Comparison of ENCODE assay signal across 9 cellular contexts in genomic region chr11:111766834-111767142, GRCh38. TPM values are rescaled to one million over a fixed set of nuclear protein-coding genes. Genes with fewer than 3 reads are reported as not detected.
DNase-seq lines count a peak whose midpoint lies in the region; ATAC-seq, FAIRE-seq and TF ChIP-seq lines count a peak whose summit lies in the region.
"Had no signal": no experiment of that assay in that cellular context is flagged by ENCODE, and none has a peak within 500 bp of the region (broad histone marks: within the 10 kb centered on the region; RNA-seq: fewer than 3 reads in every experiment).

No MANE protein-coding gene starts in this region.

- H3K27me3 ChIP-seq in bronchial epithelial cell (ENCODE audit: control insufficient read depth, insufficient read depth, low read length), result no peaks in the 10 kb centered on the region

- FAIRE-seq in bronchial epithelial cell (lab: Jason Lieb, UNC), result no peak
- FAIRE-seq: TTC549 had no signal

- peak; percentile 16 for ATAC-seq in GM18502 (IDR thresholded peaks at IDR 0.05; ENCODE audit: poor library complexity, unreplicated experiment)
- ATAC-seq in HG03442 (IDR thresholded peaks at IDR 0.05; ENCODE audit: unreplicated experiment), result peak; percentile 2
- no peak for ATAC-seq in GM19463 (IDR thresholded peaks at IDR 0.05; ENCODE audit: unreplicated experiment)

- no peak for TF ChIP-seq CTCF in bronchial epithelial cell (IDR thresholded peaks at IDR 0.05; ENCODE audit: insufficient read depth, low read length, severe bottlenecking)

- H3K4me3 ChIP-seq in bronchial epithelial cell (ENCODE audit: low read depth, low read length) (peak overlapping the region; percentile 92), mesodermal cell (ENCODE audit: extremely low read depth, insufficient read depth, low read length, poor library complexity, severe bottlenecking) (peak overlapping the region; percentile 86)

- H3K36me3 ChIP-seq in bronchial epithelial cell (ENCODE audit: control insufficient read depth, insufficient read depth, low read length) (peaks cover 5% of the 10 kb centered on the region), mesodermal cell (ENCODE audit: control insufficient read depth, insufficient read depth, low read length) (peaks cover 29% of the 10 kb centered on the region)

- DNase-seq in bronchial epithelial cell (ENCODE audit: low read depth) (no peak), NCI-H226 (no peak), cerebellar nuclear complex (lab: John Stamatoyannopoulos, UW) (no peak), NCI-H2107 (lab: John Stamatoyannopoulos, UW) (no peak)

- WGBS in mesodermal cell (ENCODE audit: insufficient coverage in 2 of 2), 2 experiments, result 0 to 29% methylated on average over 1 to 6 of the region's 7 CpGs

- H3K4me1 ChIP-seq in mesodermal cell (ENCODE audit: control insufficient read depth, insufficient read depth, low read length, poor library complexity, severe bottlenecking), result no peaks in the 10 kb centered on the region

- H3K9me3 ChIP-seq in mesodermal cell (ENCODE audit: control insufficient read depth, low read length), result no peaks in the 10 kb centered on the region

- H3K27ac ChIP-seq in mesodermal cell (ENCODE audit: low read depth, low read length, severe bottlenecking), result peak overlapping the region; percentile 71

RNA-seq across cellular contexts. Expression of gene PPP2R1B, which starts 0.6 kb away (rescaled TPM):
- 26.1 and 27.8 TPM in 2 replicates for total RNA-seq in bronchial epithelial cell
- 25.4 TPM for polyA plus RNA-seq in mesodermal cell (2013, experiment 1 of 2)
- polyA plus RNA-seq in mesodermal cell (2013, experiment 2 of 2), result 28.8 TPM
